26 cellular contexts compared by ENCODE assay signal in the genomic region with DNA sequence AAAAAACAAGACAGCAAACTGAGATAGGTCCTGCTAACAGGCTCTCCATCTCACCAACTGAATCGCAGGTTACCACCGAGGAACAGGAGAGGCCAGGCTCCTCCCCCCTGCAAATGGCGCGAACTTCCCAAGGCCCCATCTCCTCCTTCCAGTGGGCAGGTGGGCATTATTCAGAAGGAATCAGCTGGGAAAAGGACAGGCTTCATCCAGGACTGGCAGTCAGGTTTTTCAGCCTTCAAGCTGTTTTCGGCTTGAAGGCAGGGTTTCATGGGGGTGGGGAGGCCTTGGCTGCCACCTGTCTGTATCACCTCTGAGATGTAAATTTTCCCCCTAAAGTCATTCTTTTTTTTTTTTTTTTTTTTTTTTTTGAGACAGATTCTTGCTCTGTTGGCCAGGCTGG.
"Had no signal": no experiment of that assay in that cellular context is flagged by ENCODE, and none has a peak within 500 bp of the region (broad histone marks: within the 10 kb centered on the region; RNA-seq: fewer than 3 reads in every experiment).

No MANE protein-coding gene starts in this region.

- H3K36me3 ChIP-seq: colonic mucosa, esophagus squamous epithelium, left lung, neutrophil, right atrium auricular region, stomach, thyroid gland had no signal

- H3K79me2 ChIP-seq: parathyroid adenoma had no signal

- H3K27ac Mint-ChIP-seq: mesothelial cell of epicardium; naive thymus-derived CD4-positive, alpha-beta T cell; progenitor cell of endocrine pancreas; stimulated activated effector memory CD8-positive, alpha-beta T cell treated with anti-CD3 and anti-CD28 coated beads, Interleukin-12 subunit alpha, Interleukin-12 subunit beta, amount 100 ng/mL, for 72 hours; type B pancreatic cell had no signal

- H3K4me3 Mint-ChIP-seq: central memory CD8-positive, alpha-beta T cell; mesothelial cell of epicardium; naive thymus-derived CD4-positive, alpha-beta T cell; stimulated activated effector memory CD8-positive, alpha-beta T cell treated with anti-CD3 and anti-CD28 coated beads, Interleukin-12 subunit alpha, Interleukin-12 subunit beta, amount 100 ng/mL, for 72 hours; type B pancreatic cell had no signal

- H3K9me3 ChIP-seq: colonic mucosa, esophagus squamous epithelium, left lung, mucosa of descending colon, neutrophil, right atrium auricular region, stomach, thyroid gland had no signal

- H3K27ac ChIP-seq: colonic mucosa, esophagus squamous epithelium, left lung, neutrophil, parathyroid adenoma, right atrium auricular region, stomach, thyroid gland had no signal

- H3K4me3 ChIP-seq: colonic mucosa, esophagus squamous epithelium, left lung, mucosa of descending colon, right atrium auricular region, stomach, thyroid gland had no signal

- H3K27me3 ChIP-seq: colonic mucosa, right atrium auricular region, thyroid gland had no signal

- H3K9ac ChIP-seq: parathyroid adenoma had no signal

- H3K4me1 Mint-ChIP-seq: central memory CD8-positive, alpha-beta T cell; stimulated activated effector memory CD8-positive, alpha-beta T cell treated with anti-CD3 and anti-CD28 coated beads, Interleukin-12 subunit alpha, Interleukin-12 subunit beta, amount 100 ng/mL, for 72 hours had no signal

- ATAC-seq: left cardiac atrium; left lung; mucosa of descending colon; naive thymus-derived CD4-positive, alpha-beta T cell; sciatic nerve; stimulated activated effector memory CD8-positive, alpha-beta T cell treated with anti-CD3 and anti-CD28 coated beads, Interleukin-12 subunit alpha, Interleukin-12 subunit beta, amount 100 ng/mL, for 72 hours had no signal

- DNase-seq: colonic mucosa; dermis blood vessel endothelial cell; effector memory CD4-positive, alpha-beta T cell; erythroblast; esophagus squamous epithelium; foreskin melanocyte; hypothalamus; left cardiac atrium; left lung; mesenchymal stem cell; mucosa of descending colon; naive thymus-derived CD4-positive, alpha-beta T cell; stimulated activated CD4-positive, alpha-beta T cell treated with anti-CD3 and anti-CD28 coated beads, Interleukin-2, amount 100 ng/mL, for 24 hours; stimulated activated CD4-positive, alpha-beta T cell treated with anti-CD3 and anti-CD28 coated beads, Interleukin-4, amount 100 ng/mL, for 24 hours; stimulated activated naive CD4-positive, alpha-beta T cell treated with Interleukin-2 at 50 U/mL for 16 hours; stomach; thyroid gland had no signal

- H3K27me3 Mint-ChIP-seq: type B pancreatic cell had no signal

- H3K36me3 Mint-ChIP-seq: mesothelial cell of epicardium; naive thymus-derived CD4-positive, alpha-beta T cell; stimulated activated effector memory CD8-positive, alpha-beta T cell treated with anti-CD3 and anti-CD28 coated beads, Interleukin-12 subunit alpha, Interleukin-12 subunit beta, amount 100 ng/mL, for 72 hours; type B pancreatic cell had no signal

- H3K9me3 Mint-ChIP-seq: central memory CD8-positive, alpha-beta T cell; stimulated activated effector memory CD8-positive, alpha-beta T cell treated with anti-CD3 and anti-CD28 coated beads, Interleukin-12 subunit alpha, Interleukin-12 subunit beta, amount 100 ng/mL, for 72 hours had no signal

- H3K4me1 ChIP-seq: colonic mucosa, esophagus squamous epithelium, left lung, parathyroid adenoma, right atrium auricular region, thyroid gland had no signal

- H2AFZ ChIP-seq: parathyroid adenoma had no signal
